Comparison of ENCODE assay signal across 21 cellular contexts in the genomic region with DNA sequence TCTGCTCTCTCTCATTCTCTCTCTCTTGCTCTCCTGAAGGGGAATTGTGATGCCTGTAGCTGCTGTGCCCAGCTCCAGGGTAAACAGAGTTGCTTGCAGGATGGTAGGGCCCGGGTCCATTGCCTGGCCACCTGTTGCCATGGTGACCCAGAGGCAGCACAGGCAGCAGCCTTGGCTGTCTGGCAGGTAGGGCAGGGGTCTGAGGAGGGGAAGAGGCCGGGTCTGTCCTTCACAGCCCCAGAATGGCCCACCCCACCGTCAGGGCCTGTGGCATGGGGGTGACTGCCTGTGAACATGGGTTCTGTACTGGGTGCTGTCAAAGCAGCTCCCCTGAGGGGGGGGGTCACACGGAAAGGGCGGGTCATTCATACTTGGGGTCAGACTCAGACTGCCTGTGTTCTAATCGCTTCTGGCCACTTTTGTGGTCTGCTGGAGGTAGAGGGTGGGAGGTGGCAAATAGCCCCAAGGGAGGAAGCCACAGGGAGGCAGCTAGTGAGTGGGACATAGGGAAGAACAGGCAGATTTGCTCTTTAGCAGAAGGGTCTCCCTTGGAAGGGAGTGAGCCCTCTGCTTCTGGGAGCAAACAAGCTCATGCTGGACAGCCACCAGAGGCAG. TPM values are rescaled to one million over a fixed set of nuclear protein-coding genes. Genes with fewer than 3 reads are reported as not detected.
DNase-seq lines count a peak whose midpoint lies in the region; ATAC-seq and TF ChIP-seq lines count a peak whose summit lies in the region.
"Had no signal": no experiment of that assay in that cellular context is flagged by ENCODE, and none has a peak within 500 bp of the region (broad histone marks: within the 10 kb centered on the region; RNA-seq: fewer than 3 reads in every experiment).

No MANE protein-coding gene starts in this region.

- no peak overlapping the region for H2BK15ac ChIP-seq in H9 (ENCODE audit: low read depth, low read length)

- H3K27ac Mint-ChIP-seq in H9 (peak overlapping the region; percentile 36 to 83 (median 82); a peak in 5 of 7 replicates), endodermal cell (peak overlapping the region; percentile 16)
- H3K27ac Mint-ChIP-seq: activated naive CD4-positive, alpha-beta T cell treated with anti-CD3 and anti-CD28 coated beads, Interleukin-2, amount 50 U/mL, for 24 hours; CD4-positive, CD25-positive, alpha-beta regulatory T cell; effector memory CD8-positive, alpha-beta T cell; stimulated activated naive CD8-positive, alpha-beta T cell treated with anti-CD3 and anti-CD28 coated beads, Interleukin-15, Interleukin-2, amounts not matched to agents 100 ng/mL and 50 ng/mL, for 24 hours had no signal

- H3K18ac ChIP-seq in H9 (ENCODE audit: insufficient read length, low read depth, low read length) = no peak overlapping the region

- H3K9me2 ChIP-seq in Karpas-422 (replicated peaks; ENCODE audit: insufficient read depth, low read length) = no peaks in the 10 kb centered on the region

- H3K36me3 ChIP-seq in Karpas-422 (ENCODE audit: insufficient read depth, low read length) (no peaks in the 10 kb centered on the region), endodermal cell (ENCODE audit: control insufficient read depth, insufficient read depth, low read length) (no peaks in the 10 kb centered on the region), neuron (ENCODE audit: insufficient read depth, low read length) (no peaks in the 10 kb centered on the region)
- H3K36me3 ChIP-seq: pancreas had no signal

- H3K9me3 Mint-ChIP-seq in H9 (no peaks in the 10 kb centered on the region), endodermal cell (no peaks in the 10 kb centered on the region)
- H3K9me3 Mint-ChIP-seq: activated naive CD4-positive, alpha-beta T cell treated with anti-CD3 and anti-CD28 coated beads, Interleukin-2, amount 50 U/mL, for 24 hours; CD4-positive, CD25-positive, alpha-beta regulatory T cell; central memory CD8-positive, alpha-beta T cell; effector memory CD8-positive, alpha-beta T cell; stimulated activated naive CD8-positive, alpha-beta T cell treated with anti-CD3 and anti-CD28 coated beads, Interleukin-15, Interleukin-2, amounts not matched to agents 100 ng/mL and 50 ng/mL, for 24 hours had no signal

- H3K23ac ChIP-seq in H9 (ENCODE audit: insufficient read length, low read depth, low read length) = no peak overlapping the region

- H3K9ac ChIP-seq in H9 (ENCODE audit: extremely low read depth, insufficient read length, low read length) (no peak overlapping the region), Karpas-422 (ENCODE audit: low read length) (no peak overlapping the region), endodermal cell (ENCODE audit: extremely low read depth, low read length, poor library complexity, severe bottlenecking) (no peak overlapping the region)

- H2BK12ac ChIP-seq in H9 (ENCODE audit: insufficient read length, low read depth, low read length) = no peak overlapping the region

- H3K4ac ChIP-seq in H9 (ENCODE audit: low read depth, low read length) = no peak overlapping the region

- no peak overlapping the region for H4K8ac ChIP-seq in H9 (replicated peaks; ENCODE audit: insufficient read length, low read depth, low read length)

- H3K4me1 ChIP-seq in H9 (ENCODE audit: insufficient read depth, low read length) (peaks cover 18% of the 10 kb centered on the region; the same call in 1 of the 2 replicates), Karpas-422 (ENCODE audit: low read length) (0 out of 2 replicates have a peak, but pooled peaks cover 2% of the 10 kb centered on the region), endodermal cell (ENCODE audit: control insufficient read depth, insufficient read depth, low read length) (no peaks in the 10 kb centered on the region), neuron (ENCODE audit: insufficient read depth, low read length) (peaks cover 15% of the 10 kb centered on the region)

- no peak for ATAC-seq in HG02840 (IDR thresholded peaks at IDR 0.05; ENCODE audit: low FRiP score, unreplicated experiment)
- no peak for ATAC-seq in HG03039 (IDR thresholded peaks at IDR 0.05; ENCODE audit: unreplicated experiment)
- ATAC-seq: effector memory CD8-positive, alpha-beta T cell had no signal

- no peak overlapping the region for H3K27ac ChIP-seq in H9 (ENCODE audit: insufficient read length, low read depth, low read length)
- H3K27ac ChIP-seq in Karpas-422 (ENCODE audit: low read length) = no peak overlapping the region
- H3K27ac ChIP-seq in endodermal cell (ENCODE audit: low read depth, low read length) = peak overlapping the region; percentile 52
- H3K27ac ChIP-seq: foreskin keratinocyte, pancreas had no signal

- H3K27me3 Mint-ChIP-seq in H9 (ENCODE audit: low read depth) (no peaks in the 10 kb centered on the region), endodermal cell (ENCODE audit: insufficient read depth) (no peaks in the 10 kb centered on the region)
- H3K27me3 Mint-ChIP-seq: activated naive CD4-positive, alpha-beta T cell treated with anti-CD3 and anti-CD28 coated beads, Interleukin-2, amount 50 U/mL, for 24 hours; CD4-positive, CD25-positive, alpha-beta regulatory T cell; stimulated activated naive CD8-positive, alpha-beta T cell treated with anti-CD3 and anti-CD28 coated beads, Interleukin-15, Interleukin-2, amounts not matched to agents 100 ng/mL and 50 ng/mL, for 24 hours had no signal

- H3K27me3 ChIP-seq in H9 (ENCODE audit: insufficient read depth, low read length) (no peaks in the 10 kb centered on the region), Karpas-422 (ENCODE audit: low read length) (no peaks in the 10 kb centered on the region), endodermal cell (ENCODE audit: control insufficient read depth, insufficient read depth, low read length, poor library complexity, severe bottlenecking) (no peaks in the 10 kb centered on the region), neuron (ENCODE audit: insufficient read depth, low read length) (no peaks in the 10 kb centered on the region)
- H3K27me3 ChIP-seq: foreskin keratinocyte, pancreas had no signal

- no peaks in the 10 kb centered on the region for H3K23me2 ChIP-seq in H9 (ENCODE audit: insufficient read length, low read depth, low read length, poor library complexity, severe bottlenecking)

- H2BK120ac ChIP-seq in H9 (ENCODE audit: low read depth, low read length, poor library complexity, severe bottlenecking) = no peak overlapping the region

- no peaks in the 10 kb centered on the region for H4K20me1 ChIP-seq in H9 (ENCODE audit: control insufficient read depth, insufficient read depth, insufficient read length)
- no peaks in the 10 kb centered on the region for H4K20me1 ChIP-seq in Karpas-422 (ENCODE audit: insufficient read depth, low read depth, low read length)

- no peaks in the 10 kb centered on the region for H3K79me2 ChIP-seq in H9 (ENCODE audit: insufficient read depth, low read length)
- H3K79me2 ChIP-seq in Karpas-422 (ENCODE audit: low read length) = no peaks in the 10 kb centered on the region

- H2AFZ ChIP-seq in H9 (ENCODE audit: low read length) (no peak overlapping the region), Karpas-422 (ENCODE audit: low read length) (no peak overlapping the region), neuron (ENCODE audit: low read depth, low read length) (no peak overlapping the region)

- H3K9me3 ChIP-seq in H9 (ENCODE audit: control insufficient read depth, low read depth, low read length) (no peaks in the 10 kb centered on the region), Karpas-422 (ENCODE audit: low read length) (no peaks in the 10 kb centered on the region), endodermal cell (ENCODE audit: control insufficient read depth, low read length) (no peaks in the 10 kb centered on the region), neuron (ENCODE audit: low read length) (no peaks in the 10 kb centered on the region)
- H3K9me3 ChIP-seq: pancreas had no signal

- no peak for DNase-seq in H9
- peak; percentile 4 for DNase-seq in Karpas-422
- DNase-seq in endodermal cell = peak; percentile 72
- no peak for DNase-seq in NCI-H1092 (lab: John Stamatoyannopoulos, UW)
- DNase-seq: activated CD4-positive, CD25-positive, alpha-beta regulatory T cell treated with anti-CD3 and anti-CD28 coated beads, Interleukin-2, amount 50 U/mL, for 72 hours; CD4-positive, CD25-positive, alpha-beta regulatory T cell; effector memory CD8-positive, alpha-beta T cell; foreskin keratinocyte; midbrain; NCI-H1694; NCI-H526; pancreas had no signal

- no peak overlapping the region for H2BK5ac ChIP-seq in H9 (ENCODE audit: insufficient read length, low read length)

- no peak overlapping the region for H4K91ac ChIP-seq in H9 (ENCODE audit: insufficient read length, low read depth, low read length)

- H3K14ac ChIP-seq in H9 (ENCODE audit: insufficient read depth, low read length) = peak overlapping the region; percentile 31

- H2BK20ac ChIP-seq in H9 (ENCODE audit: low read depth, low read length, poor library complexity, severe bottlenecking) = no peak overlapping the region

- H3K4me3 Mint-ChIP-seq in H9 (peak overlapping the region in 1 of 2 experiments; percentile 57; a peak in 2 of 5 replicates), endodermal cell (no peak overlapping the region)
- H3K4me3 Mint-ChIP-seq: activated naive CD4-positive, alpha-beta T cell treated with anti-CD3 and anti-CD28 coated beads, Interleukin-2, amount 50 U/mL, for 24 hours; CD4-positive, CD25-positive, alpha-beta regulatory T cell; central memory CD8-positive, alpha-beta T cell; effector memory CD8-positive, alpha-beta T cell; stimulated activated naive CD8-positive, alpha-beta T cell treated with anti-CD3 and anti-CD28 coated beads, Interleukin-15, Interleukin-2, amounts not matched to agents 100 ng/mL and 50 ng/mL, for 24 hours had no signal

- H3K4me1 Mint-ChIP-seq in H9 (peaks cover 48 to 61% of the 10 kb centered on the region in 2 experiments), endodermal cell (peaks cover 15% of the 10 kb centered on the region)
- H3K4me1 Mint-ChIP-seq: activated naive CD4-positive, alpha-beta T cell treated with anti-CD3 and anti-CD28 coated beads, Interleukin-2, amount 50 U/mL, for 24 hours; central memory CD8-positive, alpha-beta T cell had no signal

- H4K5ac ChIP-seq in H9 (ENCODE audit: insufficient read length, low read depth, low read length) = no peak overlapping the region

- H3K4me3 ChIP-seq in Karpas-422 (ENCODE audit: low read length) (no peak overlapping the region), endodermal cell (ENCODE audit: low read length) (no peak overlapping the region), neuron (ENCODE audit: low read length) (peak overlapping the region; percentile 6)
- H3K4me3 ChIP-seq: pancreas, smooth muscle cell had no signal

- H3K4me2 ChIP-seq in H9 (ENCODE audit: insufficient read depth, insufficient read length, low read length) (no peak overlapping the region), Karpas-422 (ENCODE audit: low read depth, low read length, poor library complexity, severe bottlenecking) (no peak overlapping the region)
- H3K4me2 ChIP-seq: smooth muscle cell had no signal

- no peak overlapping the region for H2AK5ac ChIP-seq in H9 (ENCODE audit: insufficient read length, low read length)

- H3K36me3 Mint-ChIP-seq in H9 (ENCODE audit: insufficient read depth in 1 of 3, low read depth in 3 of 3) (no peaks in the 10 kb centered on the region), endodermal cell (ENCODE audit: low read depth) (no peaks in the 10 kb centered on the region)
- H3K36me3 Mint-ChIP-seq: activated naive CD4-positive, alpha-beta T cell treated with anti-CD3 and anti-CD28 coated beads, Interleukin-2, amount 50 U/mL, for 24 hours; CD4-positive, CD25-positive, alpha-beta regulatory T cell had no signal

- H3K79me1 ChIP-seq in H9 (ENCODE audit: insufficient read depth, low read depth, low read length, poor library complexity, severe bottlenecking) = no peaks in the 10 kb centered on the region

- H3T11ph ChIP-seq in H9 (ENCODE audit: low read length) = no peak overlapping the region

- WGBS in H9 (ENCODE audit: extremely low coverage, insufficient read length, low lambda C conversion rate) = no CpG with 5 or more reads among the region's 6 CpGs
- 58 to 77% methylated on average over 3 to 6 of the region's 6 CpGs for WGBS in endodermal cell (ENCODE audit: insufficient coverage in 1 of 2, insufficient read length in 1 of 2), 2 experiments

- TF ChIP-seq CTCF in H9 (conservative IDR thresholded peaks at IDR 0.05) (no peak), endodermal cell (conservative IDR thresholded peaks at IDR 0.05) (no peak)

- no peak overlapping the region for H3K56ac ChIP-seq in H9 (ENCODE audit: insufficient read length, low read depth, low read length)

RNA-seq across cellular contexts. Expression of gene ACOT11, which starts 24.3 kb away (rescaled TPM):
- total RNA-seq in H9 (2021) (3.6 and 4.0 TPM in 2 replicates), endodermal cell (1 to 10 TPM; 5.6 to 6.0 TPM)
- not detected in 2 replicates for total RNA-seq in Karpas-422 (2014; rRNA removed; shearing (Covaris generic); ENCODE audit: low replicate concordance)
- 1.5 TPM for polyA plus RNA-seq in endodermal cell (2013, experiment 1 of 2)
- polyA plus RNA-seq in endodermal cell (2013, experiment 2 of 2) = 1.2 TPM

RNA-seq across cellular contexts. Expression of gene FAM151A, which starts 51.0 kb away (rescaled TPM):
- total RNA-seq in H9 (2021) = not detected in 2 replicates
- not detected in 2 replicates for total RNA-seq in Karpas-422 (2014; rRNA removed; shearing (Covaris generic); ENCODE audit: low replicate concordance)
- not detected for total RNA-seq in endodermal cell
- 0.11 TPM for polyA plus RNA-seq in endodermal cell (2013, experiment 1 of 2)
- not detected for polyA plus RNA-seq in endodermal cell (2013, experiment 2 of 2)
- total RNA-seq: CD4-positive, CD25-positive, alpha-beta regulatory T cell; foreskin keratinocyte; LHCN-M2; smooth muscle cell; T-helper 1 cell treated with Interleukin-12 subunit alpha and Interleukin-12 subunit beta and Interleukin-4 antibody, amounts not matched to agents 30 ng/mL and 1 ng/mL, for 36 hours had no signal
- polyA plus RNA-seq: CD4-positive, CD25-positive, alpha-beta regulatory T cell; smooth muscle cell had no signal

Comparison
In these comparisons a context has a peak if more than half of its experiments do, and no peak if none do; other contexts are left out.
1. DNase-seq: peak in Karpas-422 (single experiment) and endodermal cell (single experiment); none in H9 (single experiment) and NCI-H1092 (single experiment).